ENCODE assay signal across 17 cellular contexts in genomic region chr5:131329187-131329540, GRCh38.
DNase-seq lines count a peak whose midpoint lies in the region; ATAC-seq and TF ChIP-seq lines count a peak whose summit lies in the region.
"Had no signal": no experiment of that assay in that cellular context is flagged by ENCODE, and none has a peak within 500 bp of the region (broad histone marks: within the 10 kb centered on the region; RNA-seq: fewer than 3 reads in every experiment).

No MANE protein-coding gene starts in this region.

- no TSS peak for BruUV-seq in IMR-90 (replicated peaks; lab: Mats Ljungman, UMichigan)

- H3K4me1 Mint-ChIP-seq in activated CD8-positive, alpha-beta T cell treated with anti-CD3 and anti-CD28 coated beads for 36 hours (ENCODE audit: low read depth) = peaks cover 77% of the 10 kb centered on the region
- H3K4me1 Mint-ChIP-seq in activated CD8-positive, alpha-beta T cell treated with anti-CD3 and anti-CD28 coated beads, Interleukin-2, amount 10 ng/mL, durations not matched to agents 7 days and 5 days (ENCODE audit: low read depth) = peaks cover 59% of the 10 kb centered on the region
- peaks cover 72% of the 10 kb centered on the region for H3K4me1 Mint-ChIP-seq in activated naive CD8-positive, alpha-beta T cell treated with anti-CD3 and anti-CD28 coated beads, Interleukin-2, amount 50 U/mL, for 24 hours
- H3K4me1 Mint-ChIP-seq in neural crest cell = peaks cover 31% of the 10 kb centered on the region

- no peak overlapping the region for H4K8ac ChIP-seq in IMR-90 (ENCODE audit: low read depth in 2 of 2, low read length in 2 of 2)

- no peak overlapping the region for H2AK9ac ChIP-seq in IMR-90 (replicated peaks; ENCODE audit: low read depth, low read length, poor library complexity)

- no peak overlapping the region for H3K23ac ChIP-seq in IMR-90 (ENCODE audit: low read depth, low read length)

- no peak overlapping the region for H2BK120ac ChIP-seq in IMR-90 (ENCODE audit: low read depth, low read length)

- H3K4me3 Mint-ChIP-seq in activated CD8-positive, alpha-beta T cell treated with anti-CD3 and anti-CD28 coated beads for 36 hours = no peak overlapping the region
- H3K4me3 Mint-ChIP-seq in activated CD8-positive, alpha-beta T cell treated with anti-CD3 and anti-CD28 coated beads, Interleukin-2, amount 10 ng/mL, durations not matched to agents 7 days and 5 days = no peak overlapping the region
- H3K4me3 Mint-ChIP-seq in activated naive CD8-positive, alpha-beta T cell treated with anti-CD3 and anti-CD28 coated beads, Interleukin-2, amount 50 U/mL, for 24 hours = no peak overlapping the region
- no peak overlapping the region for H3K4me3 Mint-ChIP-seq in neural crest cell
- H3K4me3 Mint-ChIP-seq: endodermal cell had no signal

- peak overlapping the region; percentile 31; the same call in 1 of the 2 replicates for H2AK5ac ChIP-seq in IMR-90 (ENCODE audit: low read depth, low read length)

- peak; percentile 18 for ATAC-seq in activated CD8-positive, alpha-beta T cell treated with anti-CD3 and anti-CD28 coated beads for 36 hours
- no peak for ATAC-seq in activated CD8-positive, alpha-beta T cell treated with anti-CD3 and anti-CD28 coated beads, Interleukin-2, amount 10 ng/mL, durations not matched to agents 7 days and 5 days
- ATAC-seq in IMR-90 (ENCODE audit: low read depth) = no peak
- ATAC-seq in activated naive CD8-positive, alpha-beta T cell treated with anti-CD3 and anti-CD28 coated beads, Interleukin-2, amount 50 U/mL, for 24 hours = no peak
- ATAC-seq in upper lobe of left lung (ENCODE audit: low FRiP score in 2 of 2) = no peak
- ATAC-seq: body of pancreas, left ventricle myocardium superior had no signal

- no peaks in the 10 kb centered on the region for H3K9me3 ChIP-seq in IMR-90 (ENCODE audit: control insufficient read depth, insufficient read depth, low read length)
- H3K9me3 ChIP-seq in upper lobe of left lung = no peaks in the 10 kb centered on the region
- H3K9me3 ChIP-seq: body of pancreas, Peyer's patch, tibial nerve had no signal

- POLR2A ChIA-PET in activated CD8-positive, alpha-beta T cell treated with anti-CD3 and anti-CD28 coated beads for 36 hours (lab: Charles Lee) = interaction anchor here (0.7 to 1.3 kb wide), 3 partner anchors 28 to 56 kb away, joined by 3 to 4 read pairs (median 4); no protein-coding TSS in a partner anchor
- POLR2A ChIA-PET in activated CD8-positive, alpha-beta T cell treated with anti-CD3 and anti-CD28 coated beads, Interleukin-2, amount 10 ng/mL, durations not matched to agents 7 days and 5 days (lab: Charles Lee) = no interaction called here
- POLR2A ChIA-PET in IMR-90 (lab: Charles Lee; ENCODE audit: unreplicated experiment) = no interaction called here

- no peak for TF ChIP-seq EP300 in upper lobe of left lung (IDR thresholded peaks at IDR 0.05)

- peaks cover 9% of the 10 kb centered on the region for H3K9me3 Mint-ChIP-seq in activated CD8-positive, alpha-beta T cell treated with anti-CD3 and anti-CD28 coated beads for 36 hours
- peaks cover 3% of the 10 kb centered on the region for H3K9me3 Mint-ChIP-seq in activated CD8-positive, alpha-beta T cell treated with anti-CD3 and anti-CD28 coated beads, Interleukin-2, amount 10 ng/mL, durations not matched to agents 7 days and 5 days (ENCODE audit: insufficient read depth)
- H3K9me3 Mint-ChIP-seq in activated naive CD8-positive, alpha-beta T cell treated with anti-CD3 and anti-CD28 coated beads, Interleukin-2, amount 50 U/mL, for 24 hours = no peaks in the 10 kb centered on the region
- no peaks in the 10 kb centered on the region for H3K9me3 Mint-ChIP-seq in neural crest cell

- no peak overlapping the region for H2BK15ac ChIP-seq in IMR-90 (ENCODE audit: low read depth, low read length)

- no peaks in the 10 kb centered on the region for H3K27me3 Mint-ChIP-seq in activated CD8-positive, alpha-beta T cell treated with anti-CD3 and anti-CD28 coated beads for 36 hours
- H3K27me3 Mint-ChIP-seq in activated CD8-positive, alpha-beta T cell treated with anti-CD3 and anti-CD28 coated beads, Interleukin-2, amount 10 ng/mL, durations not matched to agents 7 days and 5 days (ENCODE audit: low read depth) = no peaks in the 10 kb centered on the region
- H3K27me3 Mint-ChIP-seq in activated naive CD8-positive, alpha-beta T cell treated with anti-CD3 and anti-CD28 coated beads, Interleukin-2, amount 50 U/mL, for 24 hours = no peaks in the 10 kb centered on the region
- no peaks in the 10 kb centered on the region for H3K27me3 Mint-ChIP-seq in neural crest cell (ENCODE audit: low read depth)

- no peak overlapping the region for H3K4me3 ChIP-seq in IMR-90 (ENCODE audit: insufficient read depth, low read depth, low read length)
- H3K4me3 ChIP-seq in upper lobe of left lung = no peak overlapping the region
- H3K4me3 ChIP-seq: body of pancreas, Peyer's patch, tibial nerve had no signal

- H4K5ac ChIP-seq in IMR-90 (ENCODE audit: low read depth, low read length) = no peak overlapping the region

- intact Hi-C loops in activated CD8-positive, alpha-beta T cell treated with anti-CD3 and anti-CD28 coated beads for 36 hours (cut with micrococcal nuclease) = no loop called here
- intact Hi-C loops in IMR-90 (cut with micrococcal nuclease) = no loop called here

- H3K56ac ChIP-seq in IMR-90 (ENCODE audit: extremely low read depth, insufficient read depth, low read length) = no peak overlapping the region

- peaks cover 62% of the 10 kb centered on the region for H3K36me3 Mint-ChIP-seq in activated CD8-positive, alpha-beta T cell treated with anti-CD3 and anti-CD28 coated beads for 36 hours (ENCODE audit: low read depth)
- H3K36me3 Mint-ChIP-seq in activated CD8-positive, alpha-beta T cell treated with anti-CD3 and anti-CD28 coated beads, Interleukin-2, amount 10 ng/mL, durations not matched to agents 7 days and 5 days (ENCODE audit: low read depth) = peaks cover 78% of the 10 kb centered on the region
- peaks cover 35% of the 10 kb centered on the region for H3K36me3 Mint-ChIP-seq in activated naive CD8-positive, alpha-beta T cell treated with anti-CD3 and anti-CD28 coated beads, Interleukin-2, amount 50 U/mL, for 24 hours (ENCODE audit: low read depth)
- H3K36me3 Mint-ChIP-seq in neural crest cell (ENCODE audit: low read depth) = peaks cover 8% of the 10 kb centered on the region

- H3K27me3 ChIP-seq in IMR-90 (ENCODE audit: control insufficient read depth, insufficient read depth, low read length) (no peaks in the 10 kb centered on the region), upper lobe of left lung (no peaks in the 10 kb centered on the region)
- H3K27me3 ChIP-seq: body of pancreas, Peyer's patch, tibial nerve had no signal

- no CpG with 5 or more reads among the region's 2 CpGs for WGBS in IMR-90 (ENCODE audit: extremely low coverage in 2 of 2, insufficient read length in 1 of 2), 2 experiments
- 82% methylated on average over 2 of the region's 2 CpGs for WGBS in upper lobe of left lung, 2 donors

- TF ChIP-seq POLR2A in IMR-90 (IDR thresholded peaks at IDR 0.05; ENCODE audit: low read depth, low read length) (no peak), upper lobe of left lung (IDR thresholded peaks at IDR 0.05) (no peak)

- H3K36me3 ChIP-seq in IMR-90 (ENCODE audit: control insufficient read depth, insufficient read depth, low read length) (no peaks in the 10 kb centered on the region; the same call in 1 of the 2 replicates), upper lobe of left lung (no peaks in the 10 kb centered on the region)
- H3K36me3 ChIP-seq: tibial nerve had no signal

- H3K79me1 ChIP-seq in IMR-90 (ENCODE audit: low read depth in 1 of 2, low read length in 2 of 2) = peaks cover 23 to 39% of the 10 kb centered on the region in 2 experiments

- dilution Hi-C loops in IMR-90 (cut with HindIII; ENCODE audit: low sequenced_read_pairs, unreplicated experiment) = no loop called here

- H2BK5ac ChIP-seq in IMR-90 (ENCODE audit: low read depth, low read length, poor library complexity, severe bottlenecking) = no peak overlapping the region

- in situ Hi-C loops in IMR-90 (cut with MboI; ENCODE audit: low sequenced_read_pairs) = no loop called here

- peaks cover 4% of the 10 kb centered on the region for H3K9me1 ChIP-seq in IMR-90 (ENCODE audit: insufficient read depth, low read length)

- no peak overlapping the region; the same call in 1 of the 2 replicates for H3K18ac ChIP-seq in IMR-90 (ENCODE audit: low read depth, low read length)

- H3K27ac ChIP-seq in IMR-90 (ENCODE audit: insufficient read depth, low read length) (no peak overlapping the region), upper lobe of left lung (no peak overlapping the region)
- H3K27ac ChIP-seq: body of pancreas, tibial nerve had no signal

- peaks cover 5% of the 10 kb centered on the region for H3K4me1 ChIP-seq in IMR-90 (ENCODE audit: control insufficient read depth, insufficient read depth, low read length)
- H3K4me1 ChIP-seq in upper lobe of left lung = peaks cover 0 to 11% (median 3%) of the 10 kb centered on the region in 4 donors

- no peak overlapping the region for H3K9ac ChIP-seq in IMR-90 (ENCODE audit: low read depth, low read length)

- no peak for TF ChIP-seq RAD21 in IMR-90 (IDR thresholded peaks at IDR 0.05; ENCODE audit: low read length)

- H3K4me2 ChIP-seq in IMR-90 (ENCODE audit: low read depth, low read length) = no peak overlapping the region

- H4K91ac ChIP-seq in IMR-90 (ENCODE audit: insufficient read depth, low read depth, low read length) = no peak overlapping the region

- no peak overlapping the region for H3K14ac ChIP-seq in IMR-90 (replicated peaks; ENCODE audit: low read depth, low read length)

- no peak overlapping the region for H3K4ac ChIP-seq in IMR-90 (ENCODE audit: low read depth, low read length)

- H2AFZ ChIP-seq in IMR-90 (replicated peaks; ENCODE audit: low read length, poor library complexity) = no peak overlapping the region

- no peak for TF ChIP-seq CTCF in activated CD8-positive, alpha-beta T cell treated with anti-CD3 and anti-CD28 coated beads for 36 hours (IDR thresholded peaks at IDR 0.05)
- TF ChIP-seq CTCF in IMR-90 (conservative IDR thresholded peaks at IDR 0.05; ENCODE audit: low read depth, low read length) = no peak
- no peak for TF ChIP-seq CTCF in neural crest cell (conservative IDR thresholded peaks at IDR 0.05)
- no peak for TF ChIP-seq CTCF in upper lobe of left lung (IDR thresholded peaks at IDR 0.05)

- CTCF ChIA-PET in activated CD8-positive, alpha-beta T cell treated with anti-CD3 and anti-CD28 coated beads for 36 hours (lab: Charles Lee) = interaction anchor here (0.9 to 1.5 kb wide), 3 partner anchors 8 to 64 kb away, joined by 3 to 5 read pairs (median 3); no protein-coding TSS in a partner anchor
- CTCF ChIA-PET in activated CD8-positive, alpha-beta T cell treated with anti-CD3 and anti-CD28 coated beads, Interleukin-2, amount 10 ng/mL, durations not matched to agents 7 days and 5 days (lab: Charles Lee) = interaction anchor here (1.1 to 1.5 kb wide), 3 partner anchors 8 to 53 kb away, joined by 3 to 4 read pairs (median 3); no protein-coding TSS in a partner anchor
- CTCF ChIA-PET in IMR-90 (lab: Yijun Ruan, JAX) = no interaction called here

- no peak for DNase-seq in activated CD8-positive, alpha-beta T cell treated with anti-CD3 and anti-CD28 coated beads for 36 hours
- DNase-seq in activated CD8-positive, alpha-beta T cell treated with anti-CD3 and anti-CD28 coated beads, Interleukin-2, amount 10 ng/mL, durations not matched to agents 7 days and 5 days = no peak
- DNase-seq in IMR-90 (no peak), neural crest cell (ENCODE audit: low read depth, low spot score) (no peak), hypothalamus (lab: John Stamatoyannopoulos, UW) (no peak), T-helper 9 cell (no peak), upper lobe of left lung (no peak)
- no peak for DNase-seq in activated naive CD8-positive, alpha-beta T cell treated with anti-CD3 and anti-CD28 coated beads, Interleukin-2, amount 50 U/mL, for 24 hours
- DNase-seq: body of pancreas; endodermal cell; GF-D8; left ventricle myocardium superior; NCI-H2081; NCI-H524 treated with DMSO at 0.1 percent for 48 hours; stimulated activated CD4-positive, alpha-beta T cell treated with anti-CD3 and anti-CD28 coated beads, Interleukin-1b, Interleukin-23, amount 100 ng/mL, for 48 hours had no signal

- peak overlapping the region; percentile 73 for H3K27ac Mint-ChIP-seq in activated CD8-positive, alpha-beta T cell treated with anti-CD3 and anti-CD28 coated beads for 36 hours
- H3K27ac Mint-ChIP-seq in activated CD8-positive, alpha-beta T cell treated with anti-CD3 and anti-CD28 coated beads, Interleukin-2, amount 10 ng/mL, durations not matched to agents 7 days and 5 days = no peak overlapping the region
- H3K27ac Mint-ChIP-seq in activated naive CD8-positive, alpha-beta T cell treated with anti-CD3 and anti-CD28 coated beads, Interleukin-2, amount 50 U/mL, for 24 hours = peak overlapping the region; percentile 80
- peak overlapping the region; percentile 71 for H3K27ac Mint-ChIP-seq in neural crest cell (ENCODE audit: unreplicated experiment)
- H3K27ac Mint-ChIP-seq: endodermal cell had no signal

- H4K20me1 ChIP-seq in IMR-90 (ENCODE audit: insufficient read depth, low read length) = peaks cover 21% of the 10 kb centered on the region

- 0 out of 2 replicates have a peak overlapping the region, but pooled peaks have one; percentile 47 for H2BK20ac ChIP-seq in IMR-90 (ENCODE audit: low read depth, low read length)
